ENCODE assay signal across 8 cellular contexts in genomic region chr16:4316732-4317461, GRCh38. TPM values are rescaled to one million over a fixed set of nuclear protein-coding genes. Genes with fewer than 3 reads are reported as not detected.
DNase-seq lines count a peak whose midpoint lies in the region; ATAC-seq and TF ChIP-seq lines count a peak whose summit lies in the region.

No MANE protein-coding gene starts in this region.

- TF ChIP-seq CTCF in 22Rv1 (IDR thresholded peaks at IDR 0.05) (no peak), WI38 (IDR thresholded peaks at IDR 0.05; ENCODE audit: low read depth, low read length) (no peak), gastrocnemius medialis (IDR thresholded peaks at IDR 0.05 in 4 of 5, conservative IDR thresholded peaks at IDR 0.05 in 1 of 5) (no peak)

- TF ChIP-seq POLR2A in gastrocnemius medialis (IDR thresholded peaks at IDR 0.05): no peak

- no peaks in the 10 kb centered on the region for H3K9me3 ChIP-seq in gastrocnemius medialis

- H3K27me3 ChIP-seq in H7 (ENCODE audit: control insufficient read depth, insufficient read depth, low read length) (peaks cover 13% of the 10 kb centered on the region), gastrocnemius medialis (peaks cover 14 to 31% (median 27%) of the 10 kb centered on the region in 3 donors)

- intact Hi-C loops in left ventricle myocardium superior (cut with micrococcal nuclease): no loop called here
- intact Hi-C loops in gastrocnemius medialis (cut with DNase I; ENCODE audit: low total_unique reads): no loop called here

- DNase-seq in H7 (peak; percentile 85), left ventricle myocardium superior (peak; percentile 79), gastrocnemius medialis (no peak), GM19238 (ENCODE audit: insufficient read length, low spot score) (no peak)

- H3K4me1 ChIP-seq in gastrocnemius medialis: peaks cover 14 to 55% of the 10 kb centered on the region in 2 donors

- H3K36me3 ChIP-seq in H7 (replicated peaks; ENCODE audit: control insufficient read depth, insufficient read depth, low read length) (no peaks in the 10 kb centered on the region), gastrocnemius medialis (no peaks in the 10 kb centered on the region)

- peak; percentile 45 for ATAC-seq in left ventricle myocardium superior
- ATAC-seq in gastrocnemius medialis: no peak
- no peak for ATAC-seq in HG02981 (IDR thresholded peaks at IDR 0.05; ENCODE audit: unreplicated experiment)
- ATAC-seq in HG03108 (IDR thresholded peaks at IDR 0.05; ENCODE audit: unreplicated experiment): no peak

- peak overlapping the region; percentile 53 for H3K27ac ChIP-seq in 22Rv1
- peak overlapping the region; percentile 65 to 79 (median 74) for H3K27ac ChIP-seq in gastrocnemius medialis

- H3K4me3 ChIP-seq in H7 (ENCODE audit: insufficient read depth, low read depth, low read length) (peak overlapping the region; percentile 67), WI38 (ENCODE audit: low read depth, low read length) (peak overlapping the region; percentile 84), gastrocnemius medialis (peak overlapping the region; percentile 55 to 65 (median 60))

- in situ Hi-C loops in gastrocnemius medialis (cut with MboI; ENCODE audit: low sequenced_read_pairs in 4 of 4): no loop called here

RNA-seq across cellular contexts. Expression of gene GLIS2, which starts 1.0 kb away (rescaled TPM):
- 1.5 and 2.7 TPM in 2 replicates for total RNA-seq in H7 (2014; rRNA removed; shearing (Covaris generic))
- total RNA-seq in left ventricle myocardium superior (16.6 TPM), gastrocnemius medialis (under 1 TPM in 3 of 4 donors, not detected in 1; 0.81 to 0.95 (median 0.95) TPM)

RNA-seq across cellular contexts. Expression of gene PAM16, which starts 34.2 kb away (rescaled TPM):
- 92.3 and 115 TPM in 2 replicates for total RNA-seq in H7 (2014; rRNA removed; shearing (Covaris generic))
- total RNA-seq in left ventricle myocardium superior: 70.0 TPM
- total RNA-seq in gastrocnemius medialis: 100 to 1,000 TPM; 112 to 174 (median 132) TPM

RNA-seq across cellular contexts. Expression of gene TFAP4, which starts 44.1 kb away (rescaled TPM):
- 34.7 and 45.0 TPM in 2 replicates for total RNA-seq in H7 (2014; rRNA removed; shearing (Covaris generic))
- 4.7 TPM for total RNA-seq in left ventricle myocardium superior
- 1 to 10 TPM; 3.2 to 5.0 (median 4.1) TPM for total RNA-seq in gastrocnemius medialis

RNA-seq across cellular contexts. Expression of gene VASN, which starts 54.8 kb away (rescaled TPM):
- 3.7 and 4.6 TPM in 2 replicates for total RNA-seq in H7 (2014; rRNA removed; shearing (Covaris generic))
- total RNA-seq in left ventricle myocardium superior (4.3 TPM), gastrocnemius medialis (10 to 100 TPM in 1 of 4 donors, 1 to 10 TPM in 3; 2.4 to 12.8 (median 3.7) TPM)

Comparison
In these comparisons a context has a peak if more than half of its experiments do, and no peak if none do; other contexts are left out.
1. DNase-seq: peak in H7 (single experiment) and left ventricle myocardium superior (single experiment); none in gastrocnemius medialis (0 of 2) and GM19238 (single experiment).
2. Peak in every context shown above with its lines, with median percentiles within 50 percentile points of each other: H3K4me3 ChIP-seq.